In genomic region chr4:128455480-128455879, GRCh38 we compare ENCODE assay signal across 12 cellular contexts.
DNase-seq lines count a peak whose midpoint lies in the region; ATAC-seq, FAIRE-seq and TF ChIP-seq lines count a peak whose summit lies in the region.
"Had no signal": no experiment of that assay in that cellular context is flagged by ENCODE, and none has a peak within 500 bp of the region (broad histone marks: within the 10 kb centered on the region; RNA-seq: fewer than 3 reads in every experiment).

No MANE protein-coding gene starts in this region.

- TF ChIP-seq EP300 in upper lobe of left lung (IDR thresholded peaks at IDR 0.05) = no peak

- DNase-seq in HK-2 (ENCODE audit: unreplicated experiment) (peak; percentile 59), RCC 7860 (ENCODE audit: low spot score) (peak; percentile 60), hepatocyte (ENCODE audit: low spot score) (no peak), upper lobe of left lung (no peak), mesendoderm (no peak), NCI-H1694 (lab: John Stamatoyannopoulos, UW) (no peak)
- DNase-seq: BE2C; CD4-positive, alpha-beta memory T cell; NCI-H1436 had no signal

- no peaks in the 10 kb centered on the region for H4K20me1 ChIP-seq in hepatocyte (ENCODE audit: insufficient read depth, poor library complexity, severe bottlenecking)

- no peak overlapping the region for H3K56ac ChIP-seq in mesendoderm (ENCODE audit: low read length)

- no peaks in the 10 kb centered on the region for H3K9me2 ChIP-seq in hepatocyte (replicated peaks; ENCODE audit: insufficient read depth)

- no peak for TF ChIP-seq POLR2A in upper lobe of left lung (IDR thresholded peaks at IDR 0.05)

- H3K9ac ChIP-seq in mesendoderm (ENCODE audit: low read length) = no peak overlapping the region

- no peaks in the 10 kb centered on the region for H3K79me2 ChIP-seq in hepatocyte
- no peaks in the 10 kb centered on the region for H3K79me2 ChIP-seq in mesendoderm (ENCODE audit: control insufficient read depth, insufficient read depth, low read length)

- H3K27ac ChIP-seq in hepatocyte (peak overlapping the region; percentile 67), upper lobe of left lung (peak overlapping the region in 3 of 4 donors; percentile 0 to 59 (median 41)), mesendoderm (ENCODE audit: low read depth, low read length) (no peak overlapping the region)

- no peak for ATAC-seq in upper lobe of left lung (ENCODE audit: low FRiP score in 2 of 2)
- ATAC-seq in esophagus mucosa = no peak

- H3K4me1 ChIP-seq in hepatocyte (ENCODE audit: insufficient read depth) (peaks cover 7% of the 10 kb centered on the region), upper lobe of left lung (peaks cover 3 to 21% (median 12%) of the 10 kb centered on the region in 4 donors), mesendoderm (ENCODE audit: control insufficient read depth, low read depth, low read length) (peaks cover 1% of the 10 kb centered on the region)
- H3K4me1 ChIP-seq: BE2C had no signal

- H2BK120ac ChIP-seq in mesendoderm (ENCODE audit: low read depth, low read length) = no peak overlapping the region

- H3K4me2 ChIP-seq in hepatocyte = no peak overlapping the region
- H3K4me2 ChIP-seq in mesendoderm (ENCODE audit: low read length) = no peak overlapping the region

- no peak overlapping the region for H3K4me3 ChIP-seq in hepatocyte
- no peak overlapping the region for H3K4me3 ChIP-seq in upper lobe of left lung
- no peak overlapping the region for H3K4me3 ChIP-seq in mesendoderm (ENCODE audit: low read length)
- H3K4me3 ChIP-seq: K562 had no signal

- H3K4ac ChIP-seq in mesendoderm (ENCODE audit: low read depth, low read length) = no peak overlapping the region

- 100% methylated on average over 1 of the region's 1 CpG for WGBS in hepatocyte (ENCODE audit: low lambda C conversion rate, missing lambda C conversion rate)
- 92 to 93% methylated on average over 1 of the region's 1 CpG for WGBS in upper lobe of left lung, 2 donors
- WGBS in mesendoderm (ENCODE audit: extremely low coverage, insufficient coverage, low lambda C conversion rate) = no CpG with 5 or more reads among the region's 1 CpG

- H3K36me3 ChIP-seq in hepatocyte (replicated peaks; ENCODE audit: insufficient read depth, low read depth) = no peaks in the 10 kb centered on the region
- H3K36me3 ChIP-seq in upper lobe of left lung = no peaks in the 10 kb centered on the region
- no peaks in the 10 kb centered on the region for H3K36me3 ChIP-seq in mesendoderm (ENCODE audit: control insufficient read depth, insufficient read depth, low read length)
- H3K36me3 ChIP-seq: BE2C had no signal

- H3K79me1 ChIP-seq in mesendoderm (ENCODE audit: low read length) = no peaks in the 10 kb centered on the region

- no peak overlapping the region for H2AFZ ChIP-seq in hepatocyte

- TF ChIP-seq CTCF in hepatocyte (IDR thresholded peaks at IDR 0.05; ENCODE audit: poor library complexity) = no peak
- TF ChIP-seq CTCF in upper lobe of left lung (IDR thresholded peaks at IDR 0.05) = no peak

- H4K5ac ChIP-seq in mesendoderm (ENCODE audit: low read length) = no peak overlapping the region

- H2BK5ac ChIP-seq in mesendoderm (ENCODE audit: low read length) = no peak overlapping the region

- no peak overlapping the region for H2BK15ac ChIP-seq in mesendoderm (replicated peaks; ENCODE audit: low read depth)

- no peaks in the 10 kb centered on the region for H3K9me3 ChIP-seq in hepatocyte (ENCODE audit: low read depth)
- H3K9me3 ChIP-seq in upper lobe of left lung = no peaks in the 10 kb centered on the region
- H3K9me3 ChIP-seq: BE2C had no signal

- no peak for FAIRE-seq in RCC 7860 (lab: Jason Lieb, UNC)
- FAIRE-seq: H54, K562 had no signal

- no peak overlapping the region for H3K23ac ChIP-seq in mesendoderm (ENCODE audit: low read length)

- no peak overlapping the region for H3K18ac ChIP-seq in mesendoderm (ENCODE audit: low read length)

- H2AK5ac ChIP-seq in mesendoderm (ENCODE audit: low read length) = no peak overlapping the region

- H4K8ac ChIP-seq in mesendoderm (ENCODE audit: low read depth, low read length) = no peak overlapping the region

- H3K27me3 ChIP-seq in hepatocyte (no peaks in the 10 kb centered on the region), upper lobe of left lung (no peaks in the 10 kb centered on the region), mesendoderm (ENCODE audit: insufficient read depth, low read length, poor library complexity) (no peaks in the 10 kb centered on the region)
- H3K27me3 ChIP-seq: BE2C had no signal

Comparison
In these comparisons a context has a peak if more than half of its experiments do, and no peak if none do; other contexts are left out.
1. DNase-seq: peak in HK-2 (single experiment) and RCC 7860 (single experiment); none in hepatocyte (single experiment), upper lobe of left lung (0 of 2), mesendoderm (single experiment) and NCI-H1694 (single experiment).